ENCODE assay signal across 17 cellular contexts in the genomic region with DNA sequence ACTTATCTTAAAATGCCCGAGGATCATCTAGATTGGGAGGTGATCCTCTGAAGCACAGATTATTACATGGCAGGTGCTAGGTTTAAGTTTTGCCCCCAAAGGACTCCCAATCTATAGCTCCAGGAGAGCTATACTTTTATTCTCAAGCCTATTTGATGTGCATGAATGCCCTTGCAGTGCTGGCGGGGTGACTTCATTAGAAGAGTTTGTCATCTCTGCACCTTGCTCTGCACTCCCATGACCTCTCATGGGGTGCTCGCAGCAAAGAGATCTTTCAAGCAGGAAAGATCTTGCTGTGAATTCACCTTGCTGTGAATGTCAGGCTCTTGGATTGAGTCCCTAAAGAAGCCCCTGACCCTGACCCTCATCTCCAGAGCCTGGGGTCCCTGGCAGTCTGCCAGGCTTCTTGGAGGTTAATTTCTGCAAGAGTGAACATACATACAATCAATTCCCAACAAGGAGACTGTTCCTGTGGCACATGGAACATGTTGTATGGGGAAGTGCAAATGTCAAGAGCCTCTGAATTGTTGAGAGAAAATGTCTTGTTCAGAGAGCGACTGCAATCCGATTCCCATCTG.
"Had no signal": no experiment of that assay in that cellular context is flagged by ENCODE, and none has a peak within 500 bp of the region (broad histone marks: within the 10 kb centered on the region; RNA-seq: fewer than 3 reads in every experiment).

No MANE protein-coding gene starts in this region.

- FAIRE-seq: endometrium had no signal

- DNase-seq: activated B cell treated with CpG ODN at 0.5 μM for 24 hours; activated CD4-positive, alpha-beta T cell treated with anti-CD3 and anti-CD28 coated beads, Interleukin-2, amount 10 ng/mL, durations not matched to agents 7 days and 5 days; activated CD8-positive, alpha-beta memory T cell treated with anti-CD3 and anti-CD28 coated beads for 24 hours; activated naive CD4-positive, alpha-beta T cell treated with anti-CD3 and anti-CD28 coated beads, Interleukin-2, amount 10 ng/mL, durations not matched to agents 7 days and 5 days; glutamatergic neuron; lower lobe of right lung; stimulated activated CD4-positive, alpha-beta T cell treated with anti-CD3 and anti-CD28 coated beads, Interleukin-4, amount 100 ng/mL, for 1 hour; stimulated activated CD8-positive, alpha-beta memory T cell treated with anti-CD3 and anti-CD28 coated beads, Interleukin-4, amount 100 ng/mL, for 48 hours; stimulated activated naive CD8-positive, alpha-beta T cell treated with anti-CD3 and anti-CD28 coated beads, Interleukin-15, Interleukin-2, amounts not matched to agents 100 U/mL and 50 U/mL, for 24 hours; upper lobe of left lung had no signal

- ATAC-seq: activated T-helper 17 cell treated with anti-CD3 and anti-CD28 coated beads, Interleukin-2, amount 50 U/mL, for 72 hours; esophagus mucosa; lower lobe of right lung; stimulated activated naive CD8-positive, alpha-beta T cell treated with anti-CD3 and anti-CD28 coated beads, Interleukin-15, Interleukin-2, amounts not matched to agents 100 U/mL and 50 U/mL, for 24 hours had no signal

- H3K36me3 Mint-ChIP-seq: activated naive CD4-positive, alpha-beta T cell treated with anti-CD3 and anti-CD28 coated beads, Interleukin-2, amount 10 ng/mL, durations not matched to agents 7 days and 5 days had no signal

- H3K9me3 ChIP-seq: suprapubic skin had no signal

- H3K27ac Mint-ChIP-seq: activated B cell treated with CpG ODN at 0.5 μM for 24 hours; activated CD4-positive, alpha-beta T cell treated with anti-CD3 and anti-CD28 coated beads, Interleukin-2, amount 10 ng/mL, durations not matched to agents 7 days and 5 days; activated naive CD4-positive, alpha-beta T cell treated with anti-CD3 and anti-CD28 coated beads, Interleukin-2, amount 10 ng/mL, durations not matched to agents 7 days and 5 days; activated T-helper 17 cell treated with anti-CD3 and anti-CD28 coated beads, Interleukin-2, amount 50 U/mL, for 72 hours; mesothelial cell of epicardium had no signal

- H3K4me3 ChIP-seq: cardiac muscle cell, lower lobe of right lung, suprapubic skin, upper lobe of left lung had no signal

- H3K4me1 ChIP-seq: lower lobe of right lung, upper lobe of left lung had no signal

- H3K9me3 Mint-ChIP-seq: activated CD4-positive, alpha-beta T cell treated with anti-CD3 and anti-CD28 coated beads, Interleukin-2, amount 10 ng/mL, durations not matched to agents 7 days and 5 days; activated naive CD4-positive, alpha-beta T cell treated with anti-CD3 and anti-CD28 coated beads, Interleukin-2, amount 10 ng/mL, durations not matched to agents 7 days and 5 days; activated T-helper 17 cell treated with anti-CD3 and anti-CD28 coated beads, Interleukin-2, amount 50 U/mL, for 72 hours; mesothelial cell of epicardium had no signal

- H3K27me3 ChIP-seq: suprapubic skin, upper lobe of left lung had no signal

- H3K27ac ChIP-seq: cardiac muscle cell, lower lobe of right lung, suprapubic skin, upper lobe of left lung had no signal

- H3K4me1 Mint-ChIP-seq: activated CD4-positive, alpha-beta T cell treated with anti-CD3 and anti-CD28 coated beads, Interleukin-2, amount 10 ng/mL, durations not matched to agents 7 days and 5 days; activated naive CD4-positive, alpha-beta T cell treated with anti-CD3 and anti-CD28 coated beads, Interleukin-2, amount 10 ng/mL, durations not matched to agents 7 days and 5 days; activated T-helper 17 cell treated with anti-CD3 and anti-CD28 coated beads, Interleukin-2, amount 50 U/mL, for 72 hours had no signal

- H3K4me3 Mint-ChIP-seq: activated B cell treated with CpG ODN at 0.5 μM for 24 hours; activated CD4-positive, alpha-beta T cell treated with anti-CD3 and anti-CD28 coated beads, Interleukin-2, amount 10 ng/mL, durations not matched to agents 7 days and 5 days; activated naive CD4-positive, alpha-beta T cell treated with anti-CD3 and anti-CD28 coated beads, Interleukin-2, amount 10 ng/mL, durations not matched to agents 7 days and 5 days; activated T-helper 17 cell treated with anti-CD3 and anti-CD28 coated beads, Interleukin-2, amount 50 U/mL, for 72 hours; mesothelial cell of epicardium; neural crest cell had no signal

- H3K36me3 ChIP-seq: cardiac muscle cell, lower lobe of right lung, suprapubic skin, upper lobe of left lung had no signal
